ENCODE assay signal across 31 cellular contexts in genomic region chr3:94305835-94306685, GRCh38.
DNase-seq lines count a peak whose midpoint lies in the region; TF ChIP-seq lines count a peak whose summit lies in the region.
"Had no signal": no experiment of that assay in that cellular context is flagged by ENCODE, and none has a peak within 500 bp of the region (broad histone marks: within the 10 kb centered on the region; RNA-seq: fewer than 3 reads in every experiment).

No MANE protein-coding gene starts in this region.

- no peak for TF ChIP-seq CTCF in glutamatergic neuron (IDR thresholded peaks at IDR 0.05; ENCODE audit: partially characterized antibody, unreplicated experiment)
- no peak for TF ChIP-seq CTCF in type B pancreatic cell (conservative IDR thresholded peaks at IDR 0.05)
- TF ChIP-seq CTCF in adrenal gland (IDR thresholded peaks at IDR 0.05), result no peak

- H3K27ac ChIP-seq in adrenal gland, result no peak overlapping the region
- H3K27ac ChIP-seq: body of pancreas, dorsolateral prefrontal cortex, heart right ventricle, KMS-11, Peyer's patch, psoas muscle had no signal

- peaks cover 7% of the 10 kb centered on the region for H3K9me3 Mint-ChIP-seq in glutamatergic neuron (ENCODE audit: unreplicated experiment)
- no peaks in the 10 kb centered on the region for H3K9me3 Mint-ChIP-seq in type B pancreatic cell
- H3K9me3 Mint-ChIP-seq: activated CD4-positive, alpha-beta memory T cell treated with anti-CD3 and anti-CD28 coated beads, Interleukin-2, amount 10 ng/mL, durations not matched to agents 7 days and 5 days; activated naive CD4-positive, alpha-beta T cell treated with anti-CD3 and anti-CD28 coated beads for 36 hours; T-helper 2 cell treated with Interferon-gamma antibody and Interleukin-4, amounts not matched to agents 5 μg/mL and 100 μg/mL, for 36 hours had no signal

- H3K4me1 ChIP-seq in adrenal gland (replicated peaks in 1 of 2), result no peaks in the 10 kb centered on the region
- H3K4me1 ChIP-seq: body of pancreas, Peyer's patch, psoas muscle had no signal

- H3K4me3 Mint-ChIP-seq in glutamatergic neuron (ENCODE audit: unreplicated experiment) (peak overlapping the region; percentile 39), type B pancreatic cell (peak overlapping the region; percentile 51)
- H3K4me3 Mint-ChIP-seq: activated CD4-positive, alpha-beta memory T cell treated with anti-CD3 and anti-CD28 coated beads, Interleukin-2, amount 10 ng/mL, durations not matched to agents 7 days and 5 days; activated naive CD4-positive, alpha-beta T cell treated with anti-CD3 and anti-CD28 coated beads for 36 hours; CD14-positive monocyte; T-helper 2 cell treated with Interferon-gamma antibody and Interleukin-4, amounts not matched to agents 5 μg/mL and 100 μg/mL, for 36 hours had no signal

- H3K27me3 ChIP-seq in adrenal gland, result no peaks in the 10 kb centered on the region
- H3K27me3 ChIP-seq: body of pancreas, heart right ventricle, Peyer's patch had no signal

- no peaks in the 10 kb centered on the region for H3K27me3 Mint-ChIP-seq in glutamatergic neuron (ENCODE audit: unreplicated experiment)
- peaks cover 12% of the 10 kb centered on the region for H3K27me3 Mint-ChIP-seq in type B pancreatic cell
- H3K27me3 Mint-ChIP-seq: activated CD4-positive, alpha-beta memory T cell treated with anti-CD3 and anti-CD28 coated beads, Interleukin-2, amount 10 ng/mL, durations not matched to agents 7 days and 5 days had no signal

- 57 to 62% (median 59%) methylated on average over 16 of the region's 16 CpGs for WGBS in adrenal gland, 4 donors

- intact Hi-C loops in adrenal gland (cut with DNase I), result no loop called here

- H3K27ac Mint-ChIP-seq in glutamatergic neuron (ENCODE audit: unreplicated experiment) (peak overlapping the region; percentile 85), type B pancreatic cell (no peak overlapping the region)
- H3K27ac Mint-ChIP-seq: activated CD4-positive, alpha-beta memory T cell treated with anti-CD3 and anti-CD28 coated beads, Interleukin-2, amount 10 ng/mL, durations not matched to agents 7 days and 5 days; activated naive CD4-positive, alpha-beta T cell treated with anti-CD3 and anti-CD28 coated beads for 36 hours; CD14-positive monocyte; T-helper 2 cell treated with Interferon-gamma antibody and Interleukin-4, amounts not matched to agents 5 μg/mL and 100 μg/mL, for 36 hours had no signal

- no peaks in the 10 kb centered on the region for H3K36me3 ChIP-seq in adrenal gland (replicated peaks in 1 of 2)
- H3K36me3 ChIP-seq: heart right ventricle, Peyer's patch had no signal

- H3K36me3 Mint-ChIP-seq in glutamatergic neuron (ENCODE audit: unreplicated experiment) (no peaks in the 10 kb centered on the region), type B pancreatic cell (no peaks in the 10 kb centered on the region)
- H3K36me3 Mint-ChIP-seq: CD14-positive monocyte had no signal

- no peak overlapping the region for H3K4me3 ChIP-seq in adrenal gland
- H3K4me3 ChIP-seq: body of pancreas, heart right ventricle, lung, Peyer's patch, psoas muscle had no signal

- no peak for TF ChIP-seq POLR2A in adrenal gland (IDR thresholded peaks at IDR 0.05)

- DNase-seq in NCI-H748 (lab: John Stamatoyannopoulos, UW; ENCODE audit: unreplicated experiment) (peak; percentile 3), NCI-H748 treated with DMSO at 0.1 percent for 48 hours (lab: John Stamatoyannopoulos, UW) (no peak), glutamatergic neuron (no peak), myocyte (ENCODE audit: low read depth) (peak; percentile 22), type B pancreatic cell (ENCODE audit: extremely low spot score, unreplicated experiment) (no peak), adrenal gland (no peak), dermis blood vessel endothelial cell (no peak)
- DNase-seq in stimulated activated CD4-positive, alpha-beta T cell treated with anti-CD3 and anti-CD28 coated beads, Interleukin-2, amount 100 ng/mL, for 24 hours, result no peak
- DNase-seq: 8988T; activated CD4-positive, alpha-beta memory T cell treated with anti-CD3 and anti-CD28 coated beads, Interleukin-2, amount 10 ng/mL, durations not matched to agents 7 days and 5 days; activated CD8-positive, alpha-beta memory T cell treated with anti-CD3 and anti-CD28 coated beads, Interleukin-2, amount 50 U/mL, for 4 hours; activated naive CD4-positive, alpha-beta T cell treated with anti-CD3 and anti-CD28 coated beads for 36 hours; body of pancreas; Calu3; cerebellar nuclear complex; DND-41; dorsolateral prefrontal cortex; foreskin melanocyte; heart right ventricle; MM.1S; NCI-H1105 treated with DMSO at 0.1 percent for 48 hours; NCI-H187 treated with DMSO at 0.1 percent for 48 hours; NCI-H774; Peyer's patch; psoas muscle; SIG-M5; stimulated activated naive CD4-positive, alpha-beta T cell had no signal

- no peaks in the 10 kb centered on the region for H3K9me3 ChIP-seq in adrenal gland (replicated peaks in 1 of 3)
- H3K9me3 ChIP-seq: body of pancreas, heart right ventricle, Peyer's patch, psoas muscle had no signal

- H3K4me1 Mint-ChIP-seq in glutamatergic neuron (ENCODE audit: low read depth, unreplicated experiment) (peaks cover 47% of the 10 kb centered on the region), type B pancreatic cell (ENCODE audit: unreplicated experiment) (peaks cover 14% of the 10 kb centered on the region)
- H3K4me1 Mint-ChIP-seq: activated CD4-positive, alpha-beta memory T cell treated with anti-CD3 and anti-CD28 coated beads, Interleukin-2, amount 10 ng/mL, durations not matched to agents 7 days and 5 days; CD14-positive monocyte had no signal

Comparison
In these comparisons a context has a peak if more than half of its experiments do, and no peak if none do; other contexts are left out.
1. DNase-seq: peak in NCI-H748 (single experiment) and myocyte (single experiment); none in NCI-H748 treated with DMSO at 0.1 percent for 48 hours (single experiment), glutamatergic neuron (single experiment), type B pancreatic cell (single experiment), stimulated activated CD4-positive, alpha-beta T cell treated with anti-CD3 and anti-CD28 coated beads, Interleukin-2, amount 100 ng/mL, for 24 hours (0 of 2), adrenal gland (0 of 7) and dermis blood vessel endothelial cell (single experiment).